Comparison of ENCODE assay signal across 11 cellular contexts in genomic region chr19:50770164-50770563, GRCh38. TPM values are rescaled to one million over a fixed set of nuclear protein-coding genes. Genes with fewer than 3 reads are reported as not detected.
"Had no signal": no experiment of that assay in that cellular context is flagged by ENCODE, and none has a peak within 500 bp of the region (broad histone marks: within the 10 kb centered on the region; RNA-seq: fewer than 3 reads in every experiment).

TSS of gene GPR32 (plus strand) at chr19:50770464. CDS start at chr19:50770601, 137 bp downstream.

RNA-seq across cellular contexts. Expression of gene GPR32, which starts in this region (rescaled TPM):
- total RNA-seq: OCI-LY7, PC-3, PC-9, Peyer's patch, Right ventricle myocardium inferior, Right ventricle myocardium superior, RPMI7951, SJCRH30, SJSA1, SK-MEL-5 had no signal
- polyA plus RNA-seq: SK-N-SH had no signal
